Comparison of ENCODE assay signal across 8 cellular contexts in the genomic region with DNA sequence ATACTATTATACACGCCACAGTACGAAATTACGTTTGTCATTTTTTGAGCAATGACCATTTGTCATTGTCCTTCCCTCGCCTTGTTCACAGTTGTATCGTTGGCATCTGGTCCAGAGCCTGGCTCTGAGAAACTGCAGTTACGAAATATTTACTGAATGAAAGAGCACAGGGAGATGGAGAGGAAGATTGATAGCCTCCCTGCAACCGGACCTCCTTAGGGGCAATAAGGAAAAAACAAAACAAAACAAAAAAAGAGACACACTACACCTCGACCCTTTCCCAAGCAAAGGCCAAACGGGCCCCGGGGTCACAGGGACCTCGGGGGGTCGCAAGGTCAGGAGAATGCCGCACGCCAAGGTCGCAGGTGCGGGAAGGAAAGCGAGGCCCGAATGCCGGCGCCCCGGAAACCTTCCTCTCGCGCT. TPM values are rescaled to one million over a fixed set of nuclear protein-coding genes. Genes with fewer than 3 reads are reported as not detected.
DNase-seq lines count a peak whose midpoint lies in the region; ATAC-seq and TF ChIP-seq lines count a peak whose summit lies in the region.

No MANE protein-coding gene starts in this region.

- H3K9ac ChIP-seq in H9 (ENCODE audit: extremely low read depth, insufficient read length, low read length) (peak overlapping the region; percentile 68), fibroblast of lung (ENCODE audit: insufficient read depth, low read length) (peak overlapping the region; percentile 68), neural cell (ENCODE audit: low read length) (peak overlapping the region; percentile 88)

- peaks cover 5 to 14% (median 8%) of the 10 kb centered on the region in 3 experiments; a peak in 5 of 7 replicates for H3K36me3 Mint-ChIP-seq in H9 (ENCODE audit: insufficient read depth in 1 of 3, low read depth in 3 of 3)

- H2BK5ac ChIP-seq in H9 (ENCODE audit: insufficient read length, low read length): no peak overlapping the region

- H2AK5ac ChIP-seq in H9 (ENCODE audit: insufficient read length, low read length): no peak overlapping the region

- no peaks in the 10 kb centered on the region for H3F3A ChIP-seq in neural cell (ENCODE audit: insufficient read depth, low read length, poor library complexity, severe bottlenecking)

- H3K4me1 ChIP-seq in H9 (ENCODE audit: insufficient read depth, low read length): peaks cover 3% of the 10 kb centered on the region; the same call in 1 of the 2 replicates
- peaks cover 11% of the 10 kb centered on the region for H3K4me1 ChIP-seq in SJSA1 (replicated peaks)
- H3K4me1 ChIP-seq in fibroblast of lung (ENCODE audit: control insufficient read depth, extremely low read depth, insufficient read depth, low read length): no peaks in the 10 kb centered on the region

- peaks cover 23% of the 10 kb centered on the region for H3K36me3 ChIP-seq in SJSA1
- no peaks in the 10 kb centered on the region for H3K36me3 ChIP-seq in fibroblast of lung (ENCODE audit: control insufficient read depth, insufficient read depth, low read length)
- H3K36me3 ChIP-seq in neural cell (ENCODE audit: insufficient read depth, low read length): no peaks in the 10 kb centered on the region

- no peak overlapping the region for H3K56ac ChIP-seq in H9 (ENCODE audit: insufficient read length, low read depth, low read length)

- no peak overlapping the region for H2BK20ac ChIP-seq in H9 (ENCODE audit: low read depth, low read length, poor library complexity, severe bottlenecking)

- peak overlapping the region; percentile 30; the same call in 1 of the 2 replicates for H3K14ac ChIP-seq in H9 (ENCODE audit: insufficient read depth, low read length)

- no peak overlapping the region for H3K4ac ChIP-seq in H9 (ENCODE audit: low read depth, low read length)

- no CpG with 5 or more reads among the region's 23 CpGs for WGBS in H9 (ENCODE audit: extremely low coverage, insufficient read length, low lambda C conversion rate)

- H3K9me3 Mint-ChIP-seq in H9: no peaks in the 10 kb centered on the region

- TF ChIP-seq CTCF in H9 (conservative IDR thresholded peaks at IDR 0.05): no peak
- TF ChIP-seq CTCF in fibroblast of lung (conservative IDR thresholded peaks at IDR 0.05 in 1 of 2, IDR thresholded peaks at IDR 0.05 in 1 of 2; ENCODE audit: low read depth in 1 of 2, low read length in 2 of 2): no peak
- no peak for TF ChIP-seq CTCF in neural cell (IDR thresholded peaks at IDR 0.05; ENCODE audit: poor library complexity, severe bottlenecking)

- no peak for TF ChIP-seq RAD21 in neural cell (conservative IDR thresholded peaks at IDR 0.05)

- H4K20me1 ChIP-seq in H9 (ENCODE audit: control insufficient read depth, insufficient read depth, insufficient read length) (no peaks in the 10 kb centered on the region), fibroblast of lung (ENCODE audit: control insufficient read depth, extremely low read depth, insufficient read depth, low read length) (no peaks in the 10 kb centered on the region), neural cell (ENCODE audit: insufficient read depth) (no peaks in the 10 kb centered on the region)

- no peak overlapping the region for H4K5ac ChIP-seq in H9 (ENCODE audit: insufficient read length, low read depth, low read length)

- H3K27me3 Mint-ChIP-seq in H9 (ENCODE audit: low read depth): no peaks in the 10 kb centered on the region; the same call in 1 of the 2 replicates

- peaks cover 5% of the 10 kb centered on the region for H3K79me1 ChIP-seq in H9 (ENCODE audit: insufficient read depth, low read depth, low read length, poor library complexity, severe bottlenecking)

- no peak for TF ChIP-seq EP300 in neural cell (conservative IDR thresholded peaks at IDR 0.05; ENCODE audit: poor library complexity, severe bottlenecking)

- no peak for DNase-seq in H9
- DNase-seq in SJSA1 (ENCODE audit: low read depth in 1 of 2, low spot score in 2 of 2): no peak
- peak; percentile 17 to 37 for DNase-seq in fibroblast of lung (ENCODE audit: low read depth in 2 of 2)
- DNase-seq in effector CD4-positive, alpha-beta T cell: no peak

- H3K9me2 ChIP-seq in neural cell (ENCODE audit: insufficient read depth, low read length): no peaks in the 10 kb centered on the region

- H3K4me2 ChIP-seq in H9 (ENCODE audit: insufficient read depth, insufficient read length, low read length) (peak overlapping the region; percentile 83), fibroblast of lung (ENCODE audit: extremely low read depth, insufficient read depth, low read length) (peak overlapping the region; percentile 85), neural cell (ENCODE audit: low read length) (peak overlapping the region; percentile 96)

- H4K91ac ChIP-seq in H9 (ENCODE audit: insufficient read length, low read depth, low read length): no peak overlapping the region

- no peak overlapping the region for H2BK12ac ChIP-seq in H9 (ENCODE audit: insufficient read length, low read depth, low read length)

- H2BK120ac ChIP-seq in H9 (ENCODE audit: low read depth, low read length, poor library complexity, severe bottlenecking): no peak overlapping the region

- no peak overlapping the region for H2BK15ac ChIP-seq in H9 (ENCODE audit: low read depth, low read length)

- no peak overlapping the region for H3K23ac ChIP-seq in H9 (ENCODE audit: insufficient read length, low read depth, low read length)

- H3K27ac Mint-ChIP-seq in H9: peak overlapping the region; percentile 4 to 74 (median 52); a peak in 5 of 7 replicates

- no peak for ATAC-seq in GM18498 (IDR thresholded peaks at IDR 0.05; ENCODE audit: unreplicated experiment)
- ATAC-seq in HG03097 (IDR thresholded peaks at IDR 0.05; ENCODE audit: low FRiP score, unreplicated experiment): no peak
- ATAC-seq in HG03108 (IDR thresholded peaks at IDR 0.05; ENCODE audit: unreplicated experiment): no peak

- H3K4me3 ChIP-seq in SJSA1 (peak overlapping the region; percentile 86), fibroblast of lung (replicated peaks in 1 of 4; ENCODE audit: control extremely low read depth in 1 of 4, insufficient read depth in 1 of 4, low read depth in 3 of 4, low read length in 4 of 4) (peak overlapping the region; percentile 65 to 87 (median 78)), neural cell (ENCODE audit: low read length) (peak overlapping the region; percentile 98)

- no peak overlapping the region for H2AFZ ChIP-seq in H9 (ENCODE audit: low read length)
- H2AFZ ChIP-seq in fibroblast of lung (ENCODE audit: low read length): peak overlapping the region; percentile 66
- H2AFZ ChIP-seq in neural cell (ENCODE audit: low read depth, low read length): peak overlapping the region; percentile 95

- H3K27me3 ChIP-seq in H9 (ENCODE audit: insufficient read depth, low read length) (no peaks in the 10 kb centered on the region), SJSA1 (replicated peaks) (no peaks in the 10 kb centered on the region), fibroblast of lung (ENCODE audit: control insufficient read depth, insufficient read depth, low read length) (no peaks in the 10 kb centered on the region), neural cell (ENCODE audit: insufficient read depth, low read depth, low read length) (no peaks in the 10 kb centered on the region)

- H4K8ac ChIP-seq in H9 (replicated peaks; ENCODE audit: insufficient read length, low read depth, low read length): no peak overlapping the region

- peaks cover 30% of the 10 kb centered on the region; the same call in 1 of the 2 replicates for H3K79me2 ChIP-seq in H9 (ENCODE audit: insufficient read depth, low read length)
- peaks cover 36% of the 10 kb centered on the region for H3K79me2 ChIP-seq in fibroblast of lung (ENCODE audit: control insufficient read depth, insufficient read depth, low read length)
- H3K79me2 ChIP-seq in neural cell (replicated peaks; ENCODE audit: insufficient read depth, low read length): peaks cover 30% of the 10 kb centered on the region

- peaks cover 7% of the 10 kb centered on the region for H3K23me2 ChIP-seq in H9 (ENCODE audit: insufficient read length, low read depth, low read length, poor library complexity, severe bottlenecking)

- H3K9me3 ChIP-seq in H9 (ENCODE audit: control insufficient read depth, low read depth, low read length): no peaks in the 10 kb centered on the region
- H3K9me3 ChIP-seq in SJSA1 (replicated peaks): no peaks in the 10 kb centered on the region
- H3K9me3 ChIP-seq in fibroblast of lung (ENCODE audit: control insufficient read depth, insufficient read depth, low read depth, low read length): no peaks in the 10 kb centered on the region
- no peaks in the 10 kb centered on the region for H3K9me3 ChIP-seq in neural cell (ENCODE audit: low read length)

- H3K4me1 Mint-ChIP-seq in H9: peaks cover 20 to 27% of the 10 kb centered on the region in 2 experiments

- no peak overlapping the region for H3T11ph ChIP-seq in H9 (ENCODE audit: low read length)

- H3K4me3 Mint-ChIP-seq in H9: peak overlapping the region; percentile 91 to 100

- no peak overlapping the region for H3K18ac ChIP-seq in H9 (ENCODE audit: insufficient read length, low read depth, low read length)

- H3K27ac ChIP-seq in H9 (ENCODE audit: insufficient read length, low read depth, low read length): no peak overlapping the region
- H3K27ac ChIP-seq in SJSA1: peak overlapping the region; percentile 42; the same call in 1 of the 2 replicates
- peak overlapping the region; percentile 64 for H3K27ac ChIP-seq in fibroblast of lung (ENCODE audit: insufficient read depth, low read length)
- H3K27ac ChIP-seq in neural cell (ENCODE audit: low read length): peak overlapping the region; percentile 72

TF ChIP-seq in neural cell, 6 proteins besides CTCF, POLR2A, EP300 and RAD21 (continues in another document):
- TF ChIP-seq TAF1 (IDR thresholded peaks at IDR 0.05; ENCODE audit: low read depth) (no peak), SMC3 (conservative IDR thresholded peaks at IDR 0.05; ENCODE audit: poor library complexity) (no peak), MXI1 (conservative IDR thresholded peaks at IDR 0.05; ENCODE audit: poor library complexity, severe bottlenecking) (no peak), POLR2AphosphoS5 (IDR thresholded peaks at IDR 0.05) (no peak), EZH2 (IDR thresholded peaks at IDR 0.05; ENCODE audit: borderline replicate concordance, insufficient read depth, low read length, poor library complexity, severe bottlenecking) (no peak)

RNA-seq across cellular contexts. Expression of a gene that starts 0.9 kb away (rescaled TPM):
- total RNA-seq in H9 (2021) (144 and 148 TPM in 2 replicates), fibroblast of lung (20.8 and 39.3 TPM in 2 replicates)
- total RNA-seq in SJSA1 (2014; rRNA removed; shearing (Covaris generic)): 38.0 and 57.4 TPM in 2 replicates
- polyA plus RNA-seq in fibroblast of lung (53.9 and 94.0 TPM in 2 replicates), neural cell (44.7 and 55.6 TPM in 2 replicates)
- 59.6 and 100 TPM in 2 replicates for polyA plus RNA-seq in fibroblast of lung (2012)
- polyA minus RNA-seq in fibroblast of lung (ENCODE audit: low replicate concordance) (43.8 and 92.4 TPM in 2 replicates), neural cell (53.8 and 65.1 TPM in 2 replicates)

RNA-seq across cellular contexts. Expression of a gene that starts 48.7 kb away (rescaled TPM):
- total RNA-seq in H9 (2021): 25.0 and 26.6 TPM in 2 replicates
- total RNA-seq in SJSA1 (2014; rRNA removed; shearing (Covaris generic)): 8.9 and 18.9 TPM in 2 replicates
- total RNA-seq in fibroblast of lung: 23.9 and 30.1 TPM in 2 replicates
- 15.4 and 17.6 TPM in 2 replicates for polyA plus RNA-seq in fibroblast of lung
- 15.0 and 17.4 TPM in 2 replicates for polyA plus RNA-seq in fibroblast of lung (2012)
- polyA minus RNA-seq in fibroblast of lung (ENCODE audit: low replicate concordance): 24.8 and 80.9 TPM in 2 replicates
- polyA plus RNA-seq in neural cell: 9.8 and 10.2 TPM in 2 replicates
- polyA minus RNA-seq in neural cell: 35.3 and 47.0 TPM in 2 replicates

Comparison
In these comparisons a context has a peak if more than half of its experiments do, and no peak if none do; other contexts are left out.
1. DNase-seq: peak in fibroblast of lung (2 of 2); none in H9 (single experiment), SJSA1 (0 of 2) and effector CD4-positive, alpha-beta T cell (single experiment).
2. Peak in every context shown above with its lines, with median percentiles within 50 percentile points of each other: H3K4me2 ChIP-seq, H3K9ac ChIP-seq and H3K4me3 ChIP-seq.